ENCODE assay signal across 9 cellular contexts in genomic region chr1:89908294-89908992, GRCh38.
DNase-seq lines count a peak whose midpoint lies in the region; ATAC-seq and TF ChIP-seq lines count a peak whose summit lies in the region.
"Had no signal": no experiment of that assay in that cellular context is flagged by ENCODE, and none has a peak within 500 bp of the region (broad histone marks: within the 10 kb centered on the region; RNA-seq: fewer than 3 reads in every experiment).

No MANE protein-coding gene starts in this region.

- no peak for ATAC-seq in GM21529 (IDR thresholded peaks at IDR 0.05; ENCODE audit: unreplicated experiment)

- no peak overlapping the region for H3K4me3 ChIP-seq in left ventricle myocardium inferior
- no peak overlapping the region for H3K4me3 ChIP-seq in spleen
- no peak overlapping the region for H3K4me3 ChIP-seq in stomach

- no peak for TF ChIP-seq EP300 in stomach (IDR thresholded peaks at IDR 0.05)

- peak overlapping the region; percentile 60 for H3K27ac Mint-ChIP-seq in T-helper 1 cell treated with Interleukin-12 subunit alpha and Interleukin-12 subunit beta and Interleukin-4 antibody, amounts not matched to agents 30 μg/mL and 1 μg/mL, for 36 hours

- intact Hi-C loops in left ventricle myocardium inferior (cut with micrococcal nuclease), result no loop called here
- intact Hi-C loops in spleen (cut with DNase I; ENCODE audit: low total_unique reads), result no loop called here
- intact Hi-C loops in stomach (cut with DNase I; ENCODE audit: low total_unique reads), result no loop called here

- H3K36me3 Mint-ChIP-seq in T-helper 1 cell treated with Interleukin-12 subunit alpha and Interleukin-12 subunit beta and Interleukin-4 antibody, amounts not matched to agents 30 μg/mL and 1 μg/mL, for 36 hours (ENCODE audit: low read depth), result peaks cover 14% of the 10 kb centered on the region

- H3K4me1 ChIP-seq in left ventricle myocardium inferior, result peaks cover 95% of the 10 kb centered on the region
- peaks cover 22 to 95% (median 60%) of the 10 kb centered on the region in 6 donors for H3K4me1 ChIP-seq in spleen
- H3K4me1 ChIP-seq in stomach, result peaks cover 0 to 46% (median 22%) of the 10 kb centered on the region in 4 donors

- H3K9me3 ChIP-seq in left ventricle myocardium inferior (replicated peaks) (no peaks in the 10 kb centered on the region), spleen (no peaks in the 10 kb centered on the region), stomach (peaks cover 0 to 2% (median 0%) of the 10 kb centered on the region in 4 donors)

- DNase-seq in T-helper 1 cell (no peak), UCSD-AML1 (lab: John Stamatoyannopoulos, UW; ENCODE audit: unreplicated experiment) (peak; percentile 22), left ventricle myocardium inferior (no peak), spleen (no peak), NCI-H2029 treated with DMSO at 0.1 percent for 48 hours (lab: John Stamatoyannopoulos, UW) (no peak), stomach (no peak)
- DNase-seq: stimulated activated CD4-positive, alpha-beta T cell treated with anti-CD3 and anti-CD28 coated beads, Interleukin-12 subunit alpha, Interleukin-12 subunit beta, amount 100 ng/mL, for 4 hours had no signal

- H3K4me3 Mint-ChIP-seq in T-helper 1 cell treated with Interleukin-12 subunit alpha and Interleukin-12 subunit beta and Interleukin-4 antibody, amounts not matched to agents 30 μg/mL and 1 μg/mL, for 36 hours, result no peak overlapping the region

- H3K36me3 ChIP-seq in left ventricle myocardium inferior (no peaks in the 10 kb centered on the region), spleen (peaks cover 0 to 3% (median 0%) of the 10 kb centered on the region in 6 donors), stomach (no peaks in the 10 kb centered on the region)

- H3K27me3 Mint-ChIP-seq in T-helper 1 cell treated with Interleukin-12 subunit alpha and Interleukin-12 subunit beta and Interleukin-4 antibody, amounts not matched to agents 30 μg/mL and 1 μg/mL, for 36 hours (ENCODE audit: low read depth), result no peaks in the 10 kb centered on the region

- TF ChIP-seq POLR2A in spleen (IDR thresholded peaks at IDR 0.05), result no peak
- TF ChIP-seq POLR2A in stomach (IDR thresholded peaks at IDR 0.05), result no peak

- peak overlapping the region; percentile 73 for H3K27ac ChIP-seq in left ventricle myocardium inferior (replicated peaks)
- H3K27ac ChIP-seq in spleen, result peak overlapping the region; percentile 11 to 75 (median 60)
- peak overlapping the region in 2 of 5 donors; percentile 33 to 41 for H3K27ac ChIP-seq in stomach

- H3K9me3 Mint-ChIP-seq in T-helper 1 cell treated with Interleukin-12 subunit alpha and Interleukin-12 subunit beta and Interleukin-4 antibody, amounts not matched to agents 30 μg/mL and 1 μg/mL, for 36 hours, result no peaks in the 10 kb centered on the region

- TF ChIP-seq CTCF in left ventricle myocardium inferior (IDR thresholded peaks at IDR 0.05; ENCODE audit: borderline replicate concordance), result no peak
- TF ChIP-seq CTCF in spleen (IDR thresholded peaks at IDR 0.05 in 8 of 11, conservative IDR thresholded peaks at IDR 0.05 in 3 of 11), result no peak
- TF ChIP-seq CTCF in stomach (IDR thresholded peaks at IDR 0.05), result no peak

- WGBS in spleen, 5 donors, result 61 to 69% (median 63%) methylated on average over 4 of the region's 4 CpGs
- 70 to 82% (median 77%) methylated on average over 4 of the region's 4 CpGs for WGBS in stomach, 5 donors

- peaks cover 53% of the 10 kb centered on the region for H3K4me1 Mint-ChIP-seq in T-helper 1 cell treated with Interleukin-12 subunit alpha and Interleukin-12 subunit beta and Interleukin-4 antibody, amounts not matched to agents 30 μg/mL and 1 μg/mL, for 36 hours (ENCODE audit: low read depth)

- H3K27me3 ChIP-seq in left ventricle myocardium inferior (ENCODE audit: low read depth), result no peaks in the 10 kb centered on the region
- no peaks in the 10 kb centered on the region for H3K27me3 ChIP-seq in spleen (replicated peaks in 1 of 7)
- H3K27me3 ChIP-seq in stomach, result no peaks in the 10 kb centered on the region
